ENCODE assay signal across 9 cellular contexts in genomic region chr13:26707122-26708006, GRCh38. TPM values are rescaled to one million over a fixed set of nuclear protein-coding genes. Genes with fewer than 3 reads are reported as not detected.
DNase-seq lines count a peak whose midpoint lies in the region; FAIRE-seq and TF ChIP-seq lines count a peak whose summit lies in the region.
"Had no signal": no experiment of that assay in that cellular context is flagged by ENCODE, and none has a peak within 500 bp of the region (broad histone marks: within the 10 kb centered on the region; RNA-seq: fewer than 3 reads in every experiment).

No MANE protein-coding gene starts in this region.

- FAIRE-seq in RCC 7860 (lab: Jason Lieb, UNC): no peak
- no peak for FAIRE-seq in keratinocyte (lab: Jason Lieb, UNC)
- FAIRE-seq: G401.6 had no signal

- H3K36me3 ChIP-seq in MG63 (no peaks in the 10 kb centered on the region), keratinocyte (ENCODE audit: control insufficient read depth in 2 of 2, extremely low read depth in 1 of 2, insufficient read depth in 2 of 2, low read length in 2 of 2) (no peaks in the 10 kb centered on the region)

- H4K20me1 ChIP-seq in keratinocyte (ENCODE audit: control insufficient read depth, extremely low read depth, insufficient read depth, low read length): no peaks in the 10 kb centered on the region

- H3K79me2 ChIP-seq in keratinocyte (ENCODE audit: control insufficient read depth, insufficient read depth, low read length): no peaks in the 10 kb centered on the region

- H3K4me3 ChIP-seq in MG63: no peak overlapping the region
- H3K4me3 ChIP-seq in cardiac fibroblast (replicated peaks in 1 of 2; ENCODE audit: low read depth in 2 of 2, low read length in 2 of 2): no peak overlapping the region
- no peak overlapping the region for H3K4me3 ChIP-seq in keratinocyte (ENCODE audit: control insufficient read depth in 2 of 3, extremely low read depth in 1 of 3, insufficient read depth in 2 of 3, low read depth in 1 of 3, low read length in 3 of 3)

- H3K9me3 ChIP-seq in MG63: no peaks in the 10 kb centered on the region
- no peaks in the 10 kb centered on the region for H3K9me3 ChIP-seq in keratinocyte (ENCODE audit: control insufficient read depth, low read depth, low read length)

- H2AFZ ChIP-seq in keratinocyte (ENCODE audit: control insufficient read depth, low read length): no peak overlapping the region

- H3K9me1 ChIP-seq in keratinocyte (ENCODE audit: control insufficient read depth, extremely low read depth, insufficient read depth, low read length): no peaks in the 10 kb centered on the region

- DNase-seq in activated CD8-positive, alpha-beta memory T cell treated with anti-CD3 and anti-CD28 coated beads for 24 hours: peak; percentile 68
- DNase-seq in activated CD8-positive, alpha-beta memory T cell treated with anti-CD3 and anti-CD28 coated beads, Interleukin-2, amount 50 U/mL, for 48 hours: no peak
- DNase-seq in MG63 (peak; percentile 18), RCC 7860 (ENCODE audit: low spot score) (peak; percentile 19), cardiac fibroblast (ENCODE audit: low read depth in 2 of 2) (peak; percentile 68 to 73), keratinocyte (ENCODE audit: low read depth, low spot score) (no peak), stromal cell of bone marrow (ENCODE audit: low read depth) (peak; percentile 22), mesothelial cell of epicardium (ENCODE audit: low spot score in 2 of 2, unreplicated experiment in 2 of 2) (no peak)

- H3K4me2 ChIP-seq in keratinocyte (ENCODE audit: control insufficient read depth, extremely low read depth, insufficient read depth, low read depth, low read length): no peak overlapping the region

- no peaks in the 10 kb centered on the region for H3K4me1 ChIP-seq in keratinocyte (ENCODE audit: control insufficient read depth, extremely low read depth, insufficient read depth, low read length)

- H3K4me1 Mint-ChIP-seq in mesothelial cell of epicardium: no peaks in the 10 kb centered on the region

- H3K9ac ChIP-seq in keratinocyte (ENCODE audit: control insufficient read depth, extremely low read depth, insufficient read depth, low read length): no peak overlapping the region

- peak; percentile 72 for TF ChIP-seq CTCF in cardiac fibroblast (IDR thresholded peaks at IDR 0.05; ENCODE audit: low read depth, low read length)
- peak; percentile 58 to 79 (median 75) for TF ChIP-seq CTCF in keratinocyte (optimal IDR thresholded peaks at IDR 0.05 in 1 of 3, IDR thresholded peaks at IDR 0.05 in 1 of 3, conservative IDR thresholded peaks at IDR 0.05 in 1 of 3; ENCODE audit: extremely low read depth in 1 of 3, insufficient read depth in 2 of 3, low read length in 3 of 3)
- no peak for TF ChIP-seq CTCF in mesothelial cell of epicardium (IDR thresholded peaks at IDR 0.05; ENCODE audit: unreplicated experiment)

- H3K9me3 Mint-ChIP-seq in mesothelial cell of epicardium: peaks cover 3% of the 10 kb centered on the region

- H3K27me3 Mint-ChIP-seq in mesothelial cell of epicardium (ENCODE audit: low read depth): peaks cover 19% of the 10 kb centered on the region

- H3K36me3 Mint-ChIP-seq in mesothelial cell of epicardium: no peaks in the 10 kb centered on the region

- H3K27me3 ChIP-seq in MG63: no peaks in the 10 kb centered on the region
- no peaks in the 10 kb centered on the region for H3K27me3 ChIP-seq in keratinocyte (ENCODE audit: control insufficient read depth, extremely low read depth, insufficient read depth, low read length)

- no peak overlapping the region for H3K27ac Mint-ChIP-seq in mesothelial cell of epicardium

- H3K27ac ChIP-seq in keratinocyte (ENCODE audit: control insufficient read depth, insufficient read depth, low read length): no peak overlapping the region

- no peak overlapping the region for H3K4me3 Mint-ChIP-seq in mesothelial cell of epicardium

- dilution Hi-C loops in keratinocyte (cut with MboI; ENCODE audit: extremely low pct_ligation_motif_present, low sequenced_read_pairs): no loop called here

RNA-seq across cellular contexts. Expression of gene GPR12, which starts 53.2 kb away (rescaled TPM):
- total RNA-seq in MG63 (2014; rRNA removed; shearing (Covaris generic); ENCODE audit: low replicate concordance): not detected in 2 replicates
- 0.04 TPM in 1 of 3 replicates, not detected in the others for polyA plus RNA-seq in keratinocyte
- not detected for polyA plus RNA-seq in keratinocyte (2011; ENCODE audit: low read depth)
- 0.02 and 0.04 TPM in 2 replicates for polyA plus RNA-seq in keratinocyte (2011; cell fraction: cytosol; rRNA removed)
- not detected in 2 replicates for polyA plus RNA-seq in keratinocyte (2011; cell fraction: nucleus; rRNA removed)
- not detected in 2 replicates for polyA plus RNA-seq in keratinocyte (2012; ENCODE audit: low replicate concordance)
- not detected in 3 replicates for polyA minus RNA-seq in keratinocyte
- not detected for polyA minus RNA-seq in keratinocyte (2011; cell fraction: cytosol; rRNA and poly(A)+ RNA removed)
- polyA minus RNA-seq in keratinocyte (2011; cell fraction: nucleus; rRNA and poly(A)+ RNA removed): not detected in 2 replicates
- not detected in 3 replicates for total RNA-seq in mesothelial cell of epicardium

Comparison
In these comparisons a context has a peak if more than half of its experiments do, and no peak if none do; other contexts are left out.
1. DNase-seq: peak in activated CD8-positive, alpha-beta memory T cell treated with anti-CD3 and anti-CD28 coated beads for 24 hours (single experiment), MG63 (single experiment), RCC 7860 (single experiment), cardiac fibroblast (2 of 2) and stromal cell of bone marrow (single experiment); none in activated CD8-positive, alpha-beta memory T cell treated with anti-CD3 and anti-CD28 coated beads, Interleukin-2, amount 50 U/mL, for 48 hours (single experiment), keratinocyte (single experiment) and mesothelial cell of epicardium (0 of 2).